In the genomic region with DNA sequence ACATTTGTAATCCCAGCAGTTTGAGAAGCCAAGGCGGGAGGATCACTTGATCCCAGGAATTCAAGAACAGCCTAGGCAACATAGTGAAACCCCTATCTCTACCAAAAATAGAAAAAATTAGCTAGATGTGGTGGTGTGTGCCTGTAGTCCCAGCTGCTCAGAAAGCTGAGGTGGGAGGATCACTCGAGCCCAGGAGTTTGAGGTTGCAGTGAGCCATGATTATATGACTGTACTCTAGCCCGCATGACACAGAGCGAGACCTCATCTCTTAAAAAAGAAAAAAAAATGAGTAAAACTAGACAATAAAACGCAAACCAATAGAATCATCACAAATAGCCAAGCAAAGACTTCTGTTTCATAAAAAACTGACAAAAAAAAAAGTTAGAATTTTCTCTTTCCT, we compare ENCODE assay signal across 1 cellular context.
TF ChIP-seq lines count a peak whose summit lies in the region.

No MANE protein-coding gene starts in this region.

TF ChIP-seq in K562, 482 proteins besides CTCF, POLR2A, EP300 and RAD21 (continued from another document):
- no peak for TF ChIP-seq SIX5 (IDR thresholded peaks at IDR 0.05; ENCODE audit: borderline replicate concordance in 1 of 2, insufficient read depth in 1 of 2, low read depth in 1 of 2, low read length in 2 of 2)
- no peak for TF ChIP-seq ARNT (IDR thresholded peaks at IDR 0.05)
- no peak for TF ChIP-seq BRF1 (IDR thresholded peaks at IDR 0.05; ENCODE audit: borderline replicate concordance, extremely low read depth, insufficient read length)
- TF ChIP-seq ZNF253 (CRISPR knock-in tag; conservative IDR thresholded peaks at IDR 0.05), result no peak
- TF ChIP-seq SMARCB1 (IDR thresholded peaks at IDR 0.05; ENCODE audit: insufficient read length, low read depth), result no peak
- TF ChIP-seq POLR2B (IDR thresholded peaks at IDR 0.05; ENCODE audit: low read depth, partially characterized antibody), result no peak
